ENCODE assay signal across 1 cellular context in genomic region chr19:17149393-17150135, GRCh38.
TF ChIP-seq lines count a peak whose summit lies in the region.

No MANE protein-coding gene starts in this region.

TF ChIP-seq in H1, 55 proteins besides CTCF, POLR2A, EP300 and RAD21:
- TF ChIP-seq SIRT6 (IDR thresholded peaks at IDR 0.05; ENCODE audit: low read length) (no peak), ZNF274 (IDR thresholded peaks at IDR 0.05; ENCODE audit: borderline replicate concordance, extremely low read depth, low read length) (no peak), KDM5A (IDR thresholded peaks at IDR 0.05; ENCODE audit: low read length) (no peak), MAX (IDR thresholded peaks at IDR 0.05) (no peak), E2F6 (IDR thresholded peaks at IDR 0.05) (no peak)
- TF ChIP-seq, protein P1, sequence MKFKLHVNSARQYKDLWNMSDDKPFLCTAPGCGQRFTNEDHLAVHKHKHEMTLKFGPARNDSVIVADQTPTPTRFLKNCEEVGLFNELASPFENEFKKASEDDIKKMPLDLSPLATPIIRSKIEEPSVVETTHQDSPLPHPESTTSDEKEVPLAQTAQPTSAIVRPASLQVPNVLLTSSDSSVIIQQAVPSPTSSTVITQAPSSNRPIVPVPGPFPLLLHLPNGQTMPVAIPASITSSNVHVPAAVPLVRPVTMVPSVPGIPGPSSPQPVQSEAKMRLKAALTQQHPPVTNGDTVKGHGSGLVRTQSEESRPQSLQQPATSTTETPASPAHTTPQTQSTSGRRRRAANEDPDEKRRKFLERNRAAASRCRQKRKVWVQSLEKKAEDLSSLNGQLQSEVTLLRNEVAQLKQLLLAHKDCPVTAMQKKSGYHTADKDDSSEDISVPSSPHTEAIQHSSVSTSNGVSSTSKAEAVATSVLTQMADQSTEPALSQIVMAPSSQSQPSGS (IDR thresholded peaks at IDR 0.05; ENCODE audit: low read length) = no peak
TF ChIP-seq in H1: peak in this region for 0.
